In the genomic region with DNA sequence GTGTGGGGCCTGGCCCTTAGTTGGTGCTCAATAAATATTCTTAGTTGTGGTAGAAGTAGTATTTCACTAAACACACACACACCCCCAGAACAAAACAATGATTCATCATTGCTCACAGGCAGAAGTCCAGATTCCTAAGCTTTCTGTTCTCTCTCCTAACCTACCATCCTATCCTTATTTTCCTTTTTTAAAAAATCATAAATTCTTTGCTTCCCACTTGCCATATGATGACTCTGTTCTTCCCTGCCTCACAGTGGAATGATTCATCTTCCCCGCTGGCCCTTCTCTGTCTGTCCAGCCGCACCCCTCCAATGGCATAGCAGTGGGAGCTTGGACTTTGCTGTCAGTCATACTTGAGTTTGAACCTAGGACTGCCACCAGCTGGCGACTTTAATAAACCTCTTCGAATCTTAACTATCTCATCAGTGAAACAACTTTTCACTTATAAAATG, we compare ENCODE assay signal across 11 cellular contexts. TPM values are rescaled to one million over a fixed set of nuclear protein-coding genes. Genes with fewer than 3 reads are reported as not detected.
DNase-seq lines count a peak whose midpoint lies in the region; ATAC-seq, FAIRE-seq and TF ChIP-seq lines count a peak whose summit lies in the region.
"Had no signal": no experiment of that assay in that cellular context is flagged by ENCODE, and none has a peak within 500 bp of the region (broad histone marks: within the 10 kb centered on the region; RNA-seq: fewer than 3 reads in every experiment).

No MANE protein-coding gene starts in this region.

- CTCF ChIA-PET in OCI-LY7 (lab: Charles Lee; ENCODE audit: unreplicated experiment): no interaction called here
- CTCF ChIA-PET in endothelial cell of umbilical vein (lab: Charles Lee): interaction anchor here (0.6 to 1.6 kb wide), 3 partner anchors 29 to 110 kb away, joined by 3 to 6 read pairs (median 6); no protein-coding TSS in a partner anchor

- H3K9me2 ChIP-seq in OCI-LY7 (ENCODE audit: insufficient read depth, low read length): no peaks in the 10 kb centered on the region

- WGBS in mesendoderm (ENCODE audit: extremely low coverage, insufficient coverage, low lambda C conversion rate): no CpG with 5 or more reads among the region's 4 CpGs

- H3K9me3 ChIP-seq in OCI-LY7 (ENCODE audit: low read length) (peaks cover 9% of the 10 kb centered on the region; the same call in 1 of the 2 replicates), endothelial cell of umbilical vein (replicated peaks; ENCODE audit: control insufficient read depth, insufficient read depth, low read length) (no peaks in the 10 kb centered on the region)

- no peak overlapping the region for H3K56ac ChIP-seq in mesendoderm (ENCODE audit: low read length)

- no peak overlapping the region for H2AK5ac ChIP-seq in mesendoderm (ENCODE audit: low read length)

- BruUV-seq in OCI-LY7 (replicated peaks; lab: Mats Ljungman, UMichigan): no TSS peak
- no TSS peak for BruUV-seq in endothelial cell of umbilical vein (replicated peaks; lab: Mats Ljungman, UMichigan)

- POLR2A ChIA-PET in OCI-LY7 (lab: Charles Lee) (interaction anchor here (0.9 kb wide), 1 partner anchor 33 kb away, joined by 6 read pairs; no protein-coding TSS in a partner anchor), endothelial cell of umbilical vein (lab: Charles Lee) (no interaction called here)

- H3K4me1 Mint-ChIP-seq in osteocyte (ENCODE audit: unreplicated experiment): peaks cover 26% of the 10 kb centered on the region

- peak overlapping the region; percentile 12 for H3K27ac Mint-ChIP-seq in osteocyte (ENCODE audit: unreplicated experiment)
- H3K27ac Mint-ChIP-seq: activated CD4-positive, alpha-beta T cell treated with anti-CD3 and anti-CD28 coated beads, Interleukin-2, amount 10 ng/mL, durations not matched to agents 24 days and 14 days; activated naive CD4-positive, alpha-beta T cell treated with anti-CD3 and anti-CD28 coated beads, Interleukin-2, amount 50 U/mL, for 72 hours had no signal

- peak overlapping the region; percentile 21; the same call in 1 of the 2 replicates for H3K4me2 ChIP-seq in OCI-LY7 (ENCODE audit: low read length)
- H3K4me2 ChIP-seq in endothelial cell of umbilical vein (ENCODE audit: insufficient read depth, low read length): no peak overlapping the region
- no peak overlapping the region for H3K4me2 ChIP-seq in mesendoderm (ENCODE audit: low read length)

- peaks cover 26% of the 10 kb centered on the region for H3K27me3 Mint-ChIP-seq in osteocyte (ENCODE audit: unreplicated experiment)

- H3K9me3 Mint-ChIP-seq in osteocyte (ENCODE audit: unreplicated experiment): peaks cover 6% of the 10 kb centered on the region
- H3K9me3 Mint-ChIP-seq: activated CD4-positive, alpha-beta T cell treated with anti-CD3 and anti-CD28 coated beads, Interleukin-2, amount 10 ng/mL, durations not matched to agents 24 days and 14 days; activated naive CD4-positive, alpha-beta T cell treated with anti-CD3 and anti-CD28 coated beads, Interleukin-2, amount 50 U/mL, for 72 hours had no signal

- H3K27ac ChIP-seq in OCI-LY7 (ENCODE audit: low read depth, low read length, poor library complexity, severe bottlenecking): no peak overlapping the region
- no peak overlapping the region for H3K27ac ChIP-seq in endothelial cell of umbilical vein (ENCODE audit: insufficient read depth, low read depth, low read length)
- H3K27ac ChIP-seq in mesendoderm (ENCODE audit: low read depth, low read length): no peak overlapping the region

- H3K18ac ChIP-seq in mesendoderm (ENCODE audit: low read length): no peak overlapping the region

- no peak overlapping the region for H2BK15ac ChIP-seq in mesendoderm (replicated peaks; ENCODE audit: low read depth)

- dilution Hi-C loops in endothelial cell of umbilical vein (cut with MboI; ENCODE audit: extremely low pct_ligation_motif_present, low sequenced_read_pairs): no loop called here

- H3K9me1 ChIP-seq in endothelial cell of umbilical vein (replicated peaks; ENCODE audit: control insufficient read depth, extremely low read depth, insufficient read depth, low read length): no peaks in the 10 kb centered on the region

- H3K4me3 ChIP-seq in GM06990 (replicated peaks; ENCODE audit: low read depth, low read length) (no peak overlapping the region), OCI-LY7 (ENCODE audit: low read depth, low read length, poor library complexity, severe bottlenecking) (no peak overlapping the region), endothelial cell of umbilical vein (replicated peaks in 1 of 3; ENCODE audit: insufficient read depth in 1 of 3, low read depth in 1 of 3, low read length in 3 of 3) (no peak overlapping the region), mesendoderm (ENCODE audit: low read length) (no peak overlapping the region)

- no peak overlapping the region for H2BK120ac ChIP-seq in mesendoderm (ENCODE audit: low read depth, low read length)

- no peak overlapping the region for H2AFZ ChIP-seq in OCI-LY7 (ENCODE audit: low read length)
- no peak overlapping the region for H2AFZ ChIP-seq in endothelial cell of umbilical vein (ENCODE audit: low read depth, low read length)

- H3K36me3 Mint-ChIP-seq in osteocyte (ENCODE audit: unreplicated experiment): no peaks in the 10 kb centered on the region

- no peak for TF ChIP-seq POLR2A in endothelial cell of umbilical vein (IDR thresholded peaks at IDR 0.05; ENCODE audit: low read depth, low read length)

- ATAC-seq in HG03159 (IDR thresholded peaks at IDR 0.05; ENCODE audit: unreplicated experiment): no peak
- ATAC-seq: activated naive CD4-positive, alpha-beta T cell treated with anti-CD3 and anti-CD28 coated beads, Interleukin-2, amount 50 U/mL, for 72 hours had no signal

- no peak overlapping the region for H3K23ac ChIP-seq in mesendoderm (ENCODE audit: low read length)

- peaks cover 23% of the 10 kb centered on the region for H4K20me1 ChIP-seq in OCI-LY7 (ENCODE audit: insufficient read depth, low read length)
- H4K20me1 ChIP-seq in endothelial cell of umbilical vein (replicated peaks; ENCODE audit: control insufficient read depth, extremely low read depth, insufficient read depth, low read length): no peaks in the 10 kb centered on the region

- intact Hi-C loops in OCI-LY7 (cut with micrococcal nuclease; ENCODE audit: unreplicated experiment) (no loop called here), endothelial cell of umbilical vein (cut with micrococcal nuclease) (loop anchor here (10.0 kb wide), 1 partner anchor 316 kb away; no protein-coding TSS in a partner anchor)

- peak; percentile 2 for TF ChIP-seq CTCF in GM06990 (IDR thresholded peaks at IDR 0.05; ENCODE audit: insufficient read depth, low read length, poor library complexity, severe bottlenecking)
- peak; percentile 52 for TF ChIP-seq CTCF in OCI-LY7 (conservative IDR thresholded peaks at IDR 0.05; ENCODE audit: low read length)
- no peak for TF ChIP-seq CTCF in endothelial cell of umbilical vein (IDR thresholded peaks at IDR 0.05; ENCODE audit: extremely low read depth in 1 of 2, insufficient read depth in 1 of 2, low read depth in 1 of 2, low read length in 2 of 2)
- TF ChIP-seq CTCF in osteocyte (IDR thresholded peaks at IDR 0.05): peak; percentile 28

- H3K27me3 ChIP-seq in GM06990 (replicated peaks; ENCODE audit: control insufficient read depth, insufficient read depth, low read length): peaks cover 2% of the 10 kb centered on the region
- peaks cover 8 to 11% of the 10 kb centered on the region in 2 experiments for H3K27me3 ChIP-seq in endothelial cell of umbilical vein (ENCODE audit: control insufficient read depth in 2 of 2, insufficient read depth in 2 of 2, low read length in 2 of 2)
- H3K27me3 ChIP-seq in mesendoderm (ENCODE audit: insufficient read depth, low read length, poor library complexity): peaks cover 22% of the 10 kb centered on the region

- no peak overlapping the region for H3K4ac ChIP-seq in mesendoderm (ENCODE audit: low read depth, low read length)

- peaks cover 83% of the 10 kb centered on the region for H3K79me2 ChIP-seq in OCI-LY7 (ENCODE audit: insufficient read depth, low read depth, low read length)
- no peaks in the 10 kb centered on the region for H3K79me2 ChIP-seq in endothelial cell of umbilical vein (ENCODE audit: control insufficient read depth, insufficient read depth, low read length)
- H3K79me2 ChIP-seq in mesendoderm (ENCODE audit: control insufficient read depth, insufficient read depth, low read length): no peaks in the 10 kb centered on the region

- H3K9ac ChIP-seq in endothelial cell of umbilical vein (replicated peaks; ENCODE audit: extremely low read depth, insufficient read depth, low read length): no peak overlapping the region
- H3K9ac ChIP-seq in mesendoderm (ENCODE audit: low read length): no peak overlapping the region

- H3K4me3 Mint-ChIP-seq in osteocyte (ENCODE audit: unreplicated experiment): no peak overlapping the region
- H3K4me3 Mint-ChIP-seq: activated CD4-positive, alpha-beta T cell treated with anti-CD3 and anti-CD28 coated beads, Interleukin-2, amount 10 ng/mL, durations not matched to agents 24 days and 14 days had no signal

- H3K36me3 ChIP-seq in GM06990 (ENCODE audit: control insufficient read depth, insufficient read depth, low read length): no peaks in the 10 kb centered on the region
- peaks cover 68% of the 10 kb centered on the region for H3K36me3 ChIP-seq in OCI-LY7 (ENCODE audit: insufficient read depth, low read length)
- H3K36me3 ChIP-seq in endothelial cell of umbilical vein (ENCODE audit: control insufficient read depth in 2 of 2, extremely low read depth in 1 of 2, insufficient read depth in 2 of 2, low read length in 2 of 2): no peaks in the 10 kb centered on the region
- H3K36me3 ChIP-seq in mesendoderm (ENCODE audit: control insufficient read depth, insufficient read depth, low read length): no peaks in the 10 kb centered on the region

- H3K4me1 ChIP-seq in OCI-LY7 (ENCODE audit: insufficient read depth, low read length, poor library complexity, severe bottlenecking) (peaks cover 41% of the 10 kb centered on the region), endothelial cell of umbilical vein (ENCODE audit: control insufficient read depth, extremely low read depth, insufficient read depth, low read length) (peaks cover 20% of the 10 kb centered on the region), mesendoderm (ENCODE audit: control insufficient read depth, low read depth, low read length) (peaks cover 2% of the 10 kb centered on the region)

- no peak for DNase-seq in GM06990 (ENCODE audit: extremely low read depth, insufficient read length)
- DNase-seq in OCI-LY7 (ENCODE audit: low spot score): no peak
- peak; percentile 24 for DNase-seq in endothelial cell of umbilical vein (ENCODE audit: low read depth, low spot score)
- DNase-seq in osteocyte (ENCODE audit: extremely low spot score, unreplicated experiment): no peak
- DNase-seq in NCI-H82 (lab: John Stamatoyannopoulos, UW): no peak
- no peak for DNase-seq in ecto neural progenitor cell (ENCODE audit: low spot score)
- no peak for DNase-seq in mesendoderm
- DNase-seq: activated CD4-positive, alpha-beta T cell treated with anti-CD3 and anti-CD28 coated beads, Interleukin-2, amount 10 ng/mL, durations not matched to agents 24 days and 14 days had no signal

- no peak overlapping the region for H2BK5ac ChIP-seq in mesendoderm (ENCODE audit: low read length)

- no peak overlapping the region for H4K5ac ChIP-seq in mesendoderm (ENCODE audit: low read length)

- FAIRE-seq in endothelial cell of umbilical vein (lab: Jason Lieb, UNC): no peak
- FAIRE-seq: G401.6 had no signal

- no peak overlapping the region for H4K8ac ChIP-seq in mesendoderm (ENCODE audit: low read depth, low read length)

- H3K79me1 ChIP-seq in mesendoderm (ENCODE audit: low read length): no peaks in the 10 kb centered on the region

RNA-seq across cellular contexts. Expression of gene EML6, which starts 5.2 kb away (rescaled TPM):
- 298 and 367 TPM in 2 replicates for total RNA-seq in OCI-LY7 (2014; rRNA removed; shearing (Covaris generic))
- 310 and 338 TPM in 2 replicates for total RNA-seq in OCI-LY7 (2022)
- 1.3 and 2.1 TPM in 2 replicates for total RNA-seq in endothelial cell of umbilical vein
- 0.79 and 0.80 TPM in 2 replicates for polyA plus RNA-seq in endothelial cell of umbilical vein
- 0.35 and 0.79 TPM in 2 replicates for polyA plus RNA-seq in endothelial cell of umbilical vein (2011; cell fraction: cytosol; rRNA removed)
- polyA plus RNA-seq in endothelial cell of umbilical vein (2011; cell fraction: nucleus; rRNA removed): 1.7 and 3.3 TPM in 2 replicates
- polyA plus RNA-seq in endothelial cell of umbilical vein (2012): 0.54 and 0.67 TPM in 2 replicates
- 2.7 and 3.1 TPM in 2 replicates for polyA minus RNA-seq in endothelial cell of umbilical vein
- 2.6 TPM for polyA minus RNA-seq in endothelial cell of umbilical vein (2011; cell fraction: cytosol; rRNA and poly(A)+ RNA removed)
- polyA minus RNA-seq in endothelial cell of umbilical vein (2011; cell fraction: nucleus; rRNA and poly(A)+ RNA removed): 0.77 and 4.0 TPM in 2 replicates
- total RNA-seq in osteocyte: 0.42 and 1.1 TPM in 2 replicates
- 0.34 TPM for polyA plus RNA-seq in mesendoderm (2013, experiment 1 of 2)
- polyA plus RNA-seq in mesendoderm (2013, experiment 2 of 2): 0.32 TPM

Comparison
In these comparisons a context has a peak if more than half of its experiments do, and no peak if none do; other contexts are left out.
1. CTCF ChIP-seq: peak in GM06990 (single experiment), OCI-LY7 (single experiment) and osteocyte (single experiment); none in endothelial cell of umbilical vein (0 of 2).
2. RNA of gene EML6, which starts 5.2 kb away (total RNA-seq): 298 to 367 TPM in OCI-LY7; 1.3 to 2.1 TPM in endothelial cell of umbilical vein and 0.42 to 1.1 TPM in osteocyte; every median in the first group is over 10 times any median in the second.